ENCODE assay signal across 8 cellular contexts in the genomic region with DNA sequence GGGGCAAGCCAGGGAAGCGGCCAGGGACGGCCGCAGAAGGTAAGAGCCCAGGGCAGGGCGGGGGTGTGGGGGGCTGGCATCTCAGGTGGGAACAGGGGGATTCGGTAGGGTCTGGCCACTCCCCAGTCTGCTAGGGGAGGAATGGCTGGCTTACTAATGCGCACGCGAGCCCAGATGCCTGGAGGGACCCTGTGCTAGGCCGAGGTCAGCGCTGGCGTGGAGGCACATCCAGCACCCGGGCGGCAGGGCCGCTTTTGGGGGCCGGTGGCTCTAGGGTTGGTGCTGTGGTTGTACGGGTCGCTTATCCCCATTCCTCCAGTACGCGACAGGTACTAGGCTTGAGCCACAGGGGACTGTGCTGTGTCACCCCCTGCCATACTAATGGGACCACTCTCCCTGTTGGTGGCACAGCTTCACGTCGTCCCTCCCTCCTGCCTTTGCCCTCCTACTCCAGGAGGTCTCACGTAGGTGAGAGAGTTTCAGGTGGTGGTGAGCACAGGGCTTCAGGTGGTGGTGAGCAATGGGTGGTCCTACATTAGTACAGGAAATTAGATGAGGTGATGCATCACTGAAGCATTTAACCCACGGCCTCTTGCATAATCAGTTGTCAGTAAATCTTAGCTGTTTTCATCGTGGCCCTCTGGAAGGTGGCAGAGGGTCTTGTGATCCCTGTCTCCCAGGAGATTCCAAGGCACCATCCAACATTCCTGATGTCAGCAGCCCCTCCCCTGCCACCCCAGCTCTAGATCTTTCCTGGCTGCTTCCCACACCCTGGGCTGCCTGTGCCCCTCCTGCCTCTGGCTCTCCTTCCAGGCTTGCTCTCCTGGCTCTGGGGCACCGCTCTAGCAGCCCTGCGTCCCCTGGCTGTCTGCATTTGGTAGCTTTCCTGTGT. TPM values are rescaled to one million over a fixed set of nuclear protein-coding genes. Genes with fewer than 3 reads are reported as not detected.
A peak's percentile ranks its signal among the peaks of the same experiment; 100 is the strongest.
DNase-seq lines count a peak whose midpoint lies in the region; ATAC-seq and TF ChIP-seq lines count a peak whose summit lies in the region.

No MANE protein-coding gene starts in this region.

- DNase-seq in EL (peak; percentile 80), SJCRH30 (no peak), esophagus muscularis mucosa (ENCODE audit: extremely low spot score) (no peak), myocyte (ENCODE audit: low read depth) (peak; percentile 45)

- no peak for TF ChIP-seq CTCF in esophagus muscularis mucosa (IDR thresholded peaks at IDR 0.05)

- 33% methylated on average over 9 of the region's 26 CpGs for WGBS in esophagus muscularis mucosa

- peak overlapping the region; percentile 68 for H3K4me3 ChIP-seq in SJCRH30
- peak overlapping the region; percentile 48 to 72 (median 66) for H3K4me3 ChIP-seq in esophagus muscularis mucosa

- peak; percentile 39 for TF ChIP-seq EP300 in esophagus muscularis mucosa (IDR thresholded peaks at IDR 0.05)

- H3K9me3 ChIP-seq in SJCRH30 (replicated peaks) (no peaks in the 10 kb centered on the region), esophagus muscularis mucosa (no peaks in the 10 kb centered on the region)

- intact Hi-C loops in esophagus muscularis mucosa (cut with DNase I), result no loop called here

- H3K4me1 ChIP-seq in SJCRH30 (peaks cover 17% of the 10 kb centered on the region), esophagus muscularis mucosa (peaks cover 27 to 88% (median 68%) of the 10 kb centered on the region in 4 donors)

- H3K27me3 ChIP-seq in SJCRH30 (no peaks in the 10 kb centered on the region), esophagus muscularis mucosa (no peaks in the 10 kb centered on the region)

- TF ChIP-seq POLR2A in esophagus muscularis mucosa (IDR thresholded peaks at IDR 0.05; ENCODE audit: low read depth), result no peak

- H3K36me3 ChIP-seq in SJCRH30 (peaks cover 8% of the 10 kb centered on the region; the same call in 1 of the 2 replicates), esophagus muscularis mucosa (peaks cover 0 to 38% (median 23%) of the 10 kb centered on the region in 4 donors)

- peak overlapping the region; percentile 38; the same call in 1 of the 2 replicates for H3K27ac ChIP-seq in SJCRH30
- H3K27ac ChIP-seq in esophagus muscularis mucosa (replicated peaks in 1 of 4), result peak overlapping the region; percentile 78 to 94 (median 90)

- ATAC-seq in GM21360 (IDR thresholded peaks at IDR 0.05; ENCODE audit: unreplicated experiment) (no peak), HG02642 (IDR thresholded peaks at IDR 0.05; ENCODE audit: poor library complexity, unreplicated experiment) (no peak), HG03520 (IDR thresholded peaks at IDR 0.05; ENCODE audit: unreplicated experiment) (no peak), GM19467 (IDR thresholded peaks at IDR 0.05; ENCODE audit: unreplicated experiment) (no peak)

RNA-seq across cellular contexts. Expression of a gene that starts 1.0 kb away (rescaled TPM):
- total RNA-seq in SJCRH30 (2014; rRNA removed; shearing (Covaris generic)), result 13.4 and 17.8 TPM in 2 replicates
- total RNA-seq in esophagus muscularis mucosa (100 to 1,000 TPM in 3 of 4 donors, 10 to 100 TPM in 1; 71.0 to 234 (median 156) TPM), myocyte (0.75 and 1.2 TPM in 2 replicates)
- polyA plus RNA-seq in myocyte (2012), result 1.4 TPM

RNA-seq across cellular contexts. Expression of a gene that starts 18.2 kb away (rescaled TPM):
- total RNA-seq in SJCRH30 (2014; rRNA removed; shearing (Covaris generic)), result 149 and 162 TPM in 2 replicates
- 10 to 100 TPM; 33.6 to 71.2 (median 55.9) TPM for total RNA-seq in esophagus muscularis mucosa
- total RNA-seq in myocyte, result 199 and 211 TPM in 2 replicates
- polyA plus RNA-seq in myocyte (2012), result 242 TPM

RNA-seq across cellular contexts. Expression of a gene that starts 22.8 kb away (rescaled TPM):
- total RNA-seq in SJCRH30 (2014; rRNA removed; shearing (Covaris generic)), result 7.6 and 7.9 TPM in 2 replicates
- total RNA-seq in esophagus muscularis mucosa (10 to 100 TPM; 12.4 to 32.3 (median 26.5) TPM), myocyte (39.4 and 40.3 TPM in 2 replicates)
- polyA plus RNA-seq in myocyte (2012), result 14.8 TPM

RNA-seq across cellular contexts. Expression of a gene that starts 36.0 kb away (rescaled TPM):
- total RNA-seq in SJCRH30 (2014; rRNA removed; shearing (Covaris generic)), result not detected in 2 replicates
- total RNA-seq in esophagus muscularis mucosa (not detected), myocyte (not detected in 2 replicates)
- polyA plus RNA-seq in myocyte (2012), result not detected

RNA-seq across cellular contexts. Expression of a gene that starts 39.8 kb away (rescaled TPM):
- total RNA-seq in SJCRH30 (2014; rRNA removed; shearing (Covaris generic)), result not detected in 2 replicates
- 1 to 10 TPM in 1 of 4 donors, under 1 TPM in 2, not detected in 1; 0.52 to 1.8 (median 0.66) TPM for total RNA-seq in esophagus muscularis mucosa
- 62.5 and 81.2 TPM in 2 replicates for total RNA-seq in myocyte
- 38.5 TPM for polyA plus RNA-seq in myocyte (2012)

Comparison
In these comparisons a context has a peak if more than half of its experiments do, and no peak if none do; other contexts are left out.
1. DNase-seq: peak in EL (single experiment) and myocyte (single experiment); none in SJCRH30 (0 of 2) and esophagus muscularis mucosa (single experiment).